In the genomic region with DNA sequence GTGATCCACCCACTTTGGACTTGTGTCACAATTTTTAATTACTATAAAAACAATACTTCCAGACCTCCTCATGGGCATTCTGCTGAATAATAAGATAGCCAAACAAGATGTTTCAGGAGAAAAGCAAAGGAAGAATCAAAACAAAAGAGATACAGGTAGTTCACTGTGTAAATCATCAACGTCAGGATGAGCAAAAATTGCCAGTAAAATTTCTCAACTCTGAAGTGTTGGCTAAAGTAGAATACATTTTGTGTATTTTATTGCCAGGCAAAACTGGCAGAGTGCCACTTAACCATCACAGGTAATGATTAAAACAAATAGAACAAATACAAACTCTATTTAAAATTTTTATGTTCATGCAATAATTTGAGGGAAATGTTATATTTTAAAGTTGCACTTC, we compare ENCODE assay signal across 23 cellular contexts. TPM values are rescaled to one million over a fixed set of nuclear protein-coding genes. Genes with fewer than 3 reads are reported as not detected.
"Had no signal": no experiment of that assay in that cellular context is flagged by ENCODE, and none has a peak within 500 bp of the region (broad histone marks: within the 10 kb centered on the region; RNA-seq: fewer than 3 reads in every experiment).

No MANE protein-coding gene starts in this region.

- H3K4me3 Mint-ChIP-seq: T-cell had no signal

- H3K4me2 ChIP-seq: SK-N-SH had no signal

- H3K4me3 ChIP-seq: MG63 had no signal

- H3K9me3 ChIP-seq: MG63, SK-N-SH had no signal

- DNase-seq: IMR-90; Kasumi-1; KG1; MG63; NCI-H1092 treated with DMSO at 0.1 percent for 48 hours; NCI-H1436; NCI-H187; NCI-H2029; NCI-H2081 treated with DMSO at 0.1 percent for 48 hours; NCI-H2171 treated with DMSO at 0.1 percent for 48 hours; NCI-H345; NCI-H446 treated with DMSO at 0.1 percent for 48 hours; NCI-H510A treated with DMSO at 0.1 percent for 48 hours; NCI-H526; NCI-H82; NK-92 treated with Interleukin-12 subunit alpha and Interleukin-12 subunit beta, amount 100 ng/mL, for 24 hours; PC-3; SHP77; SK-N-SH; SW 1271; T-cell had no signal

- H3K27me3 ChIP-seq: MG63 had no signal

- H3K27ac ChIP-seq: RWPE1 had no signal

- H3K36me3 Mint-ChIP-seq: T-cell had no signal

- H3K36me3 ChIP-seq: MG63 had no signal

- H3K4me1 Mint-ChIP-seq: T-cell had no signal

- ATAC-seq: Panc1, PC-3, T-cell had no signal

- H3K9ac ChIP-seq: SK-N-SH had no signal

- H3K27ac Mint-ChIP-seq: T-cell had no signal

- H3K9me3 Mint-ChIP-seq: T-cell had no signal

RNA-seq across cellular contexts. Expression of a gene that starts 24.8 kb away (rescaled TPM):
- total RNA-seq: IMR-90, PC-3 had no signal
- polyA plus RNA-seq: IMR-90 had no signal
